In the genomic region with DNA sequence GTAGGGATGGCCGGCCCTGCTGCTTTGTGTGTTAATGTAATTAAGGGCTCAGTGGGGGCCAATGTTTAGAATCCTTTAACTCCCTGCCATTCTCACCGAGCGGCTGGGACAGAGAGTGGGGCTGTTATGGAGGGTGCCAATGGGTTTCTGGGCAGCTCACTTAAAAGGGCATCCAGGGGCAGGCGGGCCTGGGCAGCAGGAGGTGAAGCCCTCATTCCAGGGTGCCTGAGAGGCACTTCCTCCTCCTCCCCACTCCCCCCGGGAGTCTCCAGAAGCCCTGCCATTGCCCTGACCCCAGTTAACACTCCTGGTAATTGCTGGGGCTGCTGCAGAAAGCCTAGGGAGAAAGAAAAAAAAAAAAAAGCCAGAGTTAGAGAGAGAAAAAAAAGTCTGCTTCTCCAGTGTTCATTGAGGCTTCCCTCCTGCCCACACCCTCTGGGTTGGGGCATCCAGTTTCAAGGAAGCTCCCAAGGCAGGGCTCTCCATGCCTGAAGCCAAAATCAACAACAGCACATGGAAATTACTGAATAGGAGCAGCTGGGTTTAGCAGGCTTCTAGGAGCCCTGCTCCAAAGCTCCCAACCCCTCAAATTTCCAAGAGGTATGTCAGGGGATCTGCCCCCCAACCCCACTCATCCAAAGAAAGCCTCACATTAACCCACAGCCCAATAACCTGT, we compare ENCODE assay signal across 1 cellular context.
TF ChIP-seq lines count a peak whose summit lies in the region.

No MANE protein-coding gene starts in this region.

TF ChIP-seq in HEK293, 187 proteins besides CTCF, POLR2A, EP300 and RAD21 (continued from another document and continues in another):
- TF ChIP-seq, protein P1, sequence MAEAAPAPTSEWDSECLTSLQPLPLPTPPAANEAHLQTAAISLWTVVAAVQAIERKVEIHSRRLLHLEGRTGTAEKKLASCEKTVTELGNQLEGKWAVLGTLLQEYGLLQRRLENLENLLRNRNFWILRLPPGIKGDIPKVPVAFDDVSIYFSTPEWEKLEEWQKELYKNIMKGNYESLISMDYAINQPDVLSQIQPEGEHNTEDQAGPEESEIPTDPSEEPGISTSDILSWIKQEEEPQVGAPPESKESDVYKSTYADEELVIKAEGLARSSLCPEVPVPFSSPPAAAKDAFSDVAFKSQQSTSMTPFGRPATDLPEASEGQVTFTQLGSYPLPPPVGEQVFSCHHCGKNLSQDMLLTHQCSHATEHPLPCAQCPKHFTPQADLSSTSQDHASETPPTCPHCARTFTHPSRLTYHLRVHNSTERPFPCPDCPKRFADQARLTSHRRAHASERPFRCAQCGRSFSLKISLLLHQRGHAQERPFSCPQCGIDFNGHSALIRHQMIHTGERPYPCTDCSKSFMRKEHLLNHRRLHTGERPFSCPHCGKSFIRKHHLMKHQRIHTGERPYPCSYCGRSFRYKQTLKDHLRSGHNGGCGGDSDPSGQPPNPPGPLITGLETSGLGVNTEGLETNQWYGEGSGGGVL (tag by site-specific recombination; IDR thresholded peaks at IDR 0.05): no peak
- no peak for TF ChIP-seq ZNF624 (tag by site-specific recombination; IDR thresholded peaks at IDR 0.05)
- no peak for TF ChIP-seq ZNF184 (tag by site-specific recombination; IDR thresholded peaks at IDR 0.05)
- TF ChIP-seq MEIS1 (CRISPR knock-in tag; IDR thresholded peaks at IDR 0.05; ENCODE audit: borderline replicate concordance): no peak
- TF ChIP-seq, protein P2, sequence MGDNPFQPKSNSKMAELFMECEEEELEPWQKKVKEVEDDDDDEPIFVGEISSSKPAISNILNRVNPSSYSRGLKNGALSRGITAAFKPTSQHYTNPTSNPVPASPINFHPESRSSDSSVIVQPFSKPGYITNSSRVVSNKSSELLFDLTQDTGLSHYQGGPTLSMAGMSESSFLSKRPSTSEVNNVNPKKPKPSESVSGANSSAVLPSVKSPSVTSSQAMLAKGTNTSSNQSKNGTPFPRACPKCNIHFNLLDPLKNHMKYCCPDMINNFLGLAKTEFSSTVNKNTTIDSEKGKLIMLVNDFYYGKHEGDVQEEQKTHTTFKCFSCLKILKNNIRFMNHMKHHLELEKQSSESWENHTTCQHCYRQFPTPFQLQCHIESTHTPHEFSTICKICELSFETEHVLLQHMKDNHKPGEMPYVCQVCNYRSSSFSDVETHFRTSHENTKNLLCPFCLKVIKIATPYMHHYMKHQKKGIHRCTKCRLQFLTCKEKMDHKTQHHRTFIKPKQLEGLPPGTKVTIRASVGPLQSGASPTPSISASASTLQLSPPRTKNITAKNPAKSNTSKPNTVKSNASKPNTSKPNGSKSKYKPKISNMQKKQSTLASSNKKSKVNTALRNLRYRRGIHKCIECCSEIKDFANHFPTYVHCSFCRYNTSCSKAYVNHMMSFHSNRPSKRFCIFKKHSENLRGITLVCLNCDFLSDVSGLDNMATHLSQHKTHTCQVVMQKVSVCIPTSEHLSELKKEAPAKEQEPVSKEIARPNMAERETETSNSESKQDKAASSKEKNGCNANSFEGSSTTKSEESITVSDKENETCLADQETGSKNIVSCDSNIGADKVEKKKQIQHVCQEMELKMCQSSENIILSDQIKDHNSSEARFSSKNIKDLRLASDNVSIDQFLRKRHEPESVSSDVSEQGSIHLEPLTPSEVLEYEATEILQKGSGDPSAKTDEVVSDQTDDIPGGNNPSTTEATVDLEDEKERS (tag by site-specific recombination; IDR thresholded peaks at IDR 0.05): no peak
- no peak for TF ChIP-seq ZNF473 (tag by site-specific recombination; IDR thresholded peaks at IDR 0.05)
- TF ChIP-seq ZBTB21 (tag by site-specific recombination; IDR thresholded peaks at IDR 0.05): no peak
- no peak for TF ChIP-seq ZNF19 (tag by site-specific recombination; IDR thresholded peaks at IDR 0.05; ENCODE audit: low read depth)
- no peak for TF ChIP-seq HOXC10 (CRISPR knock-in tag; IDR thresholded peaks at IDR 0.05)
- TF ChIP-seq TCF7L2 (IDR thresholded peaks at IDR 0.05; ENCODE audit: borderline replicate concordance, low read depth, low read length): no peak
- no peak for TF ChIP-seq ZSCAN30 (tag by site-specific recombination; IDR thresholded peaks at IDR 0.05)
- TF ChIP-seq ZNF701 (tag by site-specific recombination; IDR thresholded peaks at IDR 0.05): no peak
- no peak for TF ChIP-seq ZNF544 (tag by site-specific recombination; IDR thresholded peaks at IDR 0.05)
- TF ChIP-seq ZSCAN16 (tag by site-specific recombination; IDR thresholded peaks at IDR 0.05): no peak
- no peak for TF ChIP-seq MYNN (tag by site-specific recombination; IDR thresholded peaks at IDR 0.05; ENCODE audit: borderline replicate concordance)
- TF ChIP-seq KLF8 (tag by site-specific recombination; IDR thresholded peaks at IDR 0.05): no peak
- no peak for TF ChIP-seq ZNF585B (tag by site-specific recombination; IDR thresholded peaks at IDR 0.05)
- TF ChIP-seq, protein P3, sequence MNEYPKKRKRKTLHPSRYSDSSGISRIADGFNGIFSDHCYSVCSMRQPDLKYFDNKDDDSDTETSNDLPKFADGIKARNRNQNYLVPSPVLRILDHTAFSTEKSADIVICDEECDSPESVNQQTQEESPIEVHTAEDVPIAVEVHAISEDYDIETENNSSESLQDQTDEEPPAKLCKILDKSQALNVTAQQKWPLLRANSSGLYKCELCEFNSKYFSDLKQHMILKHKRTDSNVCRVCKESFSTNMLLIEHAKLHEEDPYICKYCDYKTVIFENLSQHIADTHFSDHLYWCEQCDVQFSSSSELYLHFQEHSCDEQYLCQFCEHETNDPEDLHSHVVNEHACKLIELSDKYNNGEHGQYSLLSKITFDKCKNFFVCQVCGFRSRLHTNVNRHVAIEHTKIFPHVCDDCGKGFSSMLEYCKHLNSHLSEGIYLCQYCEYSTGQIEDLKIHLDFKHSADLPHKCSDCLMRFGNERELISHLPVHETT (tag by site-specific recombination; IDR thresholded peaks at IDR 0.05): no peak
- TF ChIP-seq ZNF404 (tag by site-specific recombination; IDR thresholded peaks at IDR 0.05): no peak
- no peak for TF ChIP-seq ZNF792 (tag by site-specific recombination; IDR thresholded peaks at IDR 0.05)
- TF ChIP-seq, protein P4, sequence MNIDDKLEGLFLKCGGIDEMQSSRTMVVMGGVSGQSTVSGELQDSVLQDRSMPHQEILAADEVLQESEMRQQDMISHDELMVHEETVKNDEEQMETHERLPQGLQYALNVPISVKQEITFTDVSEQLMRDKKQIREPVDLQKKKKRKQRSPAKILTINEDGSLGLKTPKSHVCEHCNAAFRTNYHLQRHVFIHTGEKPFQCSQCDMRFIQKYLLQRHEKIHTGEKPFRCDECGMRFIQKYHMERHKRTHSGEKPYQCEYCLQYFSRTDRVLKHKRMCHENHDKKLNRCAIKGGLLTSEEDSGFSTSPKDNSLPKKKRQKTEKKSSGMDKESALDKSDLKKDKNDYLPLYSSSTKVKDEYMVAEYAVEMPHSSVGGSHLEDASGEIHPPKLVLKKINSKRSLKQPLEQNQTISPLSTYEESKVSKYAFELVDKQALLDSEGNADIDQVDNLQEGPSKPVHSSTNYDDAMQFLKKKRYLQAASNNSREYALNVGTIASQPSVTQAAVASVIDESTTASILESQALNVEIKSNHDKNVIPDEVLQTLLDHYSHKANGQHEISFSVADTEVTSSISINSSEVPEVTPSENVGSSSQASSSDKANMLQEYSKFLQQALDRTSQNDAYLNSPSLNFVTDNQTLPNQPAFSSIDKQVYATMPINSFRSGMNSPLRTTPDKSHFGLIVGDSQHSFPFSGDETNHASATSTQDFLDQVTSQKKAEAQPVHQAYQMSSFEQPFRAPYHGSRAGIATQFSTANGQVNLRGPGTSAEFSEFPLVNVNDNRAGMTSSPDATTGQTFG (tag by site-specific recombination; IDR thresholded peaks at IDR 0.05; ENCODE audit: borderline replicate concordance): no peak
- TF ChIP-seq ZNF621 (tag by site-specific recombination; IDR thresholded peaks at IDR 0.05): no peak
- no peak for TF ChIP-seq ZNF350 (tag by site-specific recombination; IDR thresholded peaks at IDR 0.05)
- no peak for TF ChIP-seq ZNF169 (tag by site-specific recombination; IDR thresholded peaks at IDR 0.05)
- TF ChIP-seq, protein P5, sequence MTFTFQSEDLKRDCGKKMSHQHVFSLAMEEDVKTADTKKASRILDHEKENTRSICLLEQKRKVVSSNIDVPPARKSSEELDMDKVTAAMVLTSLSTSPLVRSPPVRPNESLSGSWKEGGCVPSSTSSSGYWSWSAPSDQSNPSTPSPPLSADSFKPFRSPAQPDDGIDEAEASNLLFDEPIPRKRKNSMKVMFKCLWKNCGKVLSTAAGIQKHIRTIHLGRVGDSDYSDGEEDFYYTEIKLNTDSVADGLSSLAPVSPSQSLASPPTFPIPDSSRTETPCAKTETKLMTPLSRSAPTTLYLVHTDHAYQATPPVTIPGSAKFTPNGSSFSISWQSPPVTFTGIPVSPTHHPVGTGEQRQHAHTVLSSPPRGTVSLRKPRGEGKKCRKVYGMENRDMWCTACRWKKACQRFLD (tag by site-specific recombination; IDR thresholded peaks at IDR 0.05): no peak
- TF ChIP-seq SCRT1 (tag by site-specific recombination; IDR thresholded peaks at IDR 0.05; ENCODE audit: borderline replicate concordance): 0 out of 2 replicates have a peak, but pooled peaks have one; percentile 48
- no peak for TF ChIP-seq ZNF2 (tag by site-specific recombination; IDR thresholded peaks at IDR 0.05)
- TF ChIP-seq ZNF426 (tag by site-specific recombination; IDR thresholded peaks at IDR 0.05): no peak
- TF ChIP-seq ZNF548 (tag by site-specific recombination; IDR thresholded peaks at IDR 0.05): no peak
- no peak for TF ChIP-seq ZNF776 (tag by site-specific recombination; IDR thresholded peaks at IDR 0.05; ENCODE audit: borderline replicate concordance)
- TF ChIP-seq ZNF571 (tag by site-specific recombination; IDR thresholded peaks at IDR 0.05): no peak
- TF ChIP-seq ZNF121 (tag by site-specific recombination; IDR thresholded peaks at IDR 0.05): no peak
- no peak for TF ChIP-seq ZNF521 (tag by site-specific recombination; IDR thresholded peaks at IDR 0.05)
- no peak for TF ChIP-seq ZBTB7A (tag by site-specific recombination; IDR thresholded peaks at IDR 0.05; ENCODE audit: low read depth)
- TF ChIP-seq ZNF157 (tag by site-specific recombination; IDR thresholded peaks at IDR 0.05): no peak
- no peak for TF ChIP-seq EGR2 (tag by site-specific recombination; IDR thresholded peaks at IDR 0.05; ENCODE audit: low read depth)
- TF ChIP-seq ZNF394 (tag by site-specific recombination; IDR thresholded peaks at IDR 0.05; ENCODE audit: borderline replicate concordance): peak; percentile 44; the same call in 1 of the 2 replicates
- TF ChIP-seq, protein P6, sequence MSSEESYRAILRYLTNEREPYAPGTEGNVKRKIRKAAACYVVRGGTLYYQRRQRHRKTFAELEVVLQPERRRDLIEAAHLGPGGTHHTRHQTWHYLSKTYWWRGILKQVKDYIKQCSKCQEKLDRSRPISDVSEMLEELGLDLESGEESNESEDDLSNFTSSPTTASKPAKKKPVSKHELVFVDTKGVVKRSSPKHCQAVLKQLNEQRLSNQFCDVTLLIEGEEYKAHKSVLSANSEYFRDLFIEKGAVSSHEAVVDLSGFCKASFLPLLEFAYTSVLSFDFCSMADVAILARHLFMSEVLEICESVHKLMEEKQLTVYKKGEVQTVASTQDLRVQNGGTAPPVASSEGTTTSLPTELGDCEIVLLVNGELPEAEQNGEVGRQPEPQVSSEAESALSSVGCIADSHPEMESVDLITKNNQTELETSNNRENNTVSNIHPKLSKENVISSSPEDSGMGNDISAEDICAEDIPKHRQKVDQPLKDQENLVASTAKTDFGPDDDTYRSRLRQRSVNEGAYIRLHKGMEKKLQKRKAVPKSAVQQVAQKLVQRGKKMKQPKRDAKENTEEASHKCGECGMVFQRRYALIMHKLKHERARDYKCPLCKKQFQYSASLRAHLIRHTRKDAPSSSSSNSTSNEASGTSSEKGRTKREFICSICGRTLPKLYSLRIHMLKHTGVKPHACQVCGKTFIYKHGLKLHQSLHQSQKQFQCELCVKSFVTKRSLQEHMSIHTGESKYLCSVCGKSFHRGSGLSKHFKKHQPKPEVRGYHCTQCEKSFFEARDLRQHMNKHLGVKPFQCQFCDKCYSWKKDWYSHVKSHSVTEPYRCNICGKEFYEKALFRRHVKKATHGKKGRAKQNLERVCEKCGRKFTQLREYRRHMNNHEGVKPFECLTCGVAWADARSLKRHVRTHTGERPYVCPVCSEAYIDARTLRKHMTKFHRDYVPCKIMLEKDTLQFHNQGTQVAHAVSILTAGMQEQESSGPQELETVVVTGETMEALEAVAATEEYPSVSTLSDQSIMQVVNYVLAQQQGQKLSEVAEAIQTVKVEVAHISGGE (tag by site-specific recombination; conservative IDR thresholded peaks at IDR 0.05; ENCODE audit: low read depth): no peak
- TF ChIP-seq ZSCAN23 (tag by site-specific recombination; IDR thresholded peaks at IDR 0.05): no peak
- TF ChIP-seq, protein P7, sequence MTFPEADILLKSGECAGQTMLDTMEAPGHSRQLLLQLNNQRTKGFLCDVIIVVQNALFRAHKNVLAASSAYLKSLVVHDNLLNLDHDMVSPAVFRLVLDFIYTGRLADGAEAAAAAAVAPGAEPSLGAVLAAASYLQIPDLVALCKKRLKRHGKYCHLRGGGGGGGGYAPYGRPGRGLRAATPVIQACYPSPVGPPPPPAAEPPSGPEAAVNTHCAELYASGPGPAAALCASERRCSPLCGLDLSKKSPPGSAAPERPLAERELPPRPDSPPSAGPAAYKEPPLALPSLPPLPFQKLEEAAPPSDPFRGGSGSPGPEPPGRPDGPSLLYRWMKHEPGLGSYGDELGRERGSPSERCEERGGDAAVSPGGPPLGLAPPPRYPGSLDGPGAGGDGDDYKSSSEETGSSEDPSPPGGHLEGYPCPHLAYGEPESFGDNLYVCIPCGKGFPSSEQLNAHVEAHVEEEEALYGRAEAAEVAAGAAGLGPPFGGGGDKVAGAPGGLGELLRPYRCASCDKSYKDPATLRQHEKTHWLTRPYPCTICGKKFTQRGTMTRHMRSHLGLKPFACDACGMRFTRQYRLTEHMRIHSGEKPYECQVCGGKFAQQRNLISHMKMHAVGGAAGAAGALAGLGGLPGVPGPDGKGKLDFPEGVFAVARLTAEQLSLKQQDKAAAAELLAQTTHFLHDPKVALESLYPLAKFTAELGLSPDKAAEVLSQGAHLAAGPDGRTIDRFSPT (tag by site-specific recombination; IDR thresholded peaks at IDR 0.05): no peak
- TF ChIP-seq ZEB2 (tag by site-specific recombination; IDR thresholded peaks at IDR 0.05): peak; percentile 52; the same call in 1 of the 2 replicates
- TF ChIP-seq ZNF324 (tag by site-specific recombination; IDR thresholded peaks at IDR 0.05): no peak
